11 cellular contexts compared by ENCODE assay signal in the genomic region with DNA sequence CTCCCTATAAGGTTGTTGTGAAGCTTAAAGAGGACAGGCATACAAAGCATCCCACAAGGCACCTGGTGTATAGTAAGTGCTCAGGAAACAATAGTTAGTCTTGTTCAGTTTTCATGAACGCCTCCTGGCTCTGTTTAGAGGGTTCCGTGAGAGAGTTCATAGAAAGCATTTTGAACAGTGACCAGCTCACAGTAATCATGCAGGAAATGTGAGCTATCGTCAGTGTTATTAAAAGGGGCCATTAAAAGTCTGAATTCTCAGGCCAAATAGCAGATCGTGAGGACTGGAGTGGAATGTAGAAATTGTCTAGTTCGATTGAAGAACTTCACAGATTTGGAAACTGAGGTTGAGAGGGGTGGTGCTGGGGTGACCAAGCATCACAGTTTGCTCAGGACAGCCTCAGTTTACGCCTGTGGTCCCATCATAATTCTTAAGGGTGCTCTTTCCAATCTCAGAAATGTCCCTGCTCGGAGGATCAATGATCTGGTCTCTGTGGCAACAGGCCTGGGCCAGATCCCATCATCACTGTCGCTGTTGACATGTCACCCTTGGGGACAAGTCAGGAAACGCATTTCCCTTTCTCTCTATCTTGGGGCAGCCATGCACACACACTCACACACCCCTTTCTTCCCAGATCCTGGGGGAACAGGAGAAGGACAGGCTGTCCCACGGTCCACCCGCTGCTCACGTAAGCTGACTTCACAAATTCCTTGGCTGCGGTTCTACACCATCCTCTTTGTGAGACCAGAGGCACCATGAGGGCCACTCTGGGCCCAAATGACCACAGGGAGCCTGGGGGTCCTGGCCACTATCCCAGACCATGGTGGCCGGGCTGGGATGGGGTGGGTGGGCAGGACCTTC. TPM values are rescaled to one million over a fixed set of nuclear protein-coding genes. Genes with fewer than 3 reads are reported as not detected.
DNase-seq lines count a peak whose midpoint lies in the region; ATAC-seq and TF ChIP-seq lines count a peak whose summit lies in the region.
"Had no signal": no experiment of that assay in that cellular context is flagged by ENCODE, and none has a peak within 500 bp of the region (broad histone marks: within the 10 kb centered on the region; RNA-seq: fewer than 3 reads in every experiment).

No MANE protein-coding gene starts in this region.

- ATAC-seq in Right ventricle myocardium superior (ENCODE audit: poor library complexity) (peak; percentile 48), HG03571 (IDR thresholded peaks at IDR 0.05; ENCODE audit: unreplicated experiment) (no peak)
- ATAC-seq: left colon had no signal

- peaks cover 5 to 35% of the 10 kb centered on the region in 2 donors for H3K4me1 ChIP-seq in ascending aorta
- H3K4me1 ChIP-seq in neuronal stem cell (ENCODE audit: control insufficient read depth in 2 of 2, insufficient read depth in 1 of 2, low read depth in 1 of 2, low read length in 2 of 2): peaks cover 4 to 16% of the 10 kb centered on the region in 2 donors
- H3K4me1 ChIP-seq in vagina: peaks cover 50% of the 10 kb centered on the region

- H2AFZ ChIP-seq in neuronal stem cell (ENCODE audit: low read length): no peak overlapping the region

- no peak overlapping the region for H3K4me2 ChIP-seq in neuronal stem cell (ENCODE audit: insufficient read depth, low read length, poor library complexity, severe bottlenecking)

- no peak overlapping the region for H3K23ac ChIP-seq in neuronal stem cell (ENCODE audit: low read depth, low read length, poor library complexity)

- H3K27me3 ChIP-seq in ascending aorta (no peaks in the 10 kb centered on the region), neuronal stem cell (ENCODE audit: control insufficient read depth in 3 of 3, insufficient read depth in 3 of 3, low read depth in 1 of 3, low read length in 3 of 3) (peaks cover 0 to 3% (median 0%) of the 10 kb centered on the region in 3 experiments), vagina (no peaks in the 10 kb centered on the region)

- peak overlapping the region; percentile 74 for H4K91ac ChIP-seq in neuronal stem cell (ENCODE audit: low read depth, low read length, poor library complexity)

- DNase-seq in ascending aorta (ENCODE audit: low spot score in 2 of 2): no peak
- no peak for DNase-seq in Right ventricle myocardium superior
- DNase-seq in neuronal stem cell (ENCODE audit: low spot score): no peak
- no peak for DNase-seq in vagina (ENCODE audit: extremely low spot score in 2 of 2)
- DNase-seq in CD1c-positive myeloid dendritic cell (ENCODE audit: extremely low spot score): no peak
- no peak for DNase-seq in NCI-H146 (lab: John Stamatoyannopoulos, UW)
- DNase-seq: NCI-H748 treated with DMSO at 0.1 percent for 48 hours; stimulated activated CD4-positive, alpha-beta T cell treated with anti-CD3 and anti-CD28 coated beads, Interleukin-4, amount 100 ng/mL, for 1 hour; WERI-Rb-1 had no signal

- TF ChIP-seq POLR2A in vagina (IDR thresholded peaks at IDR 0.05): no peak

- H2BK15ac ChIP-seq in neuronal stem cell (ENCODE audit: low read length): peak overlapping the region; percentile 28

- H4K8ac ChIP-seq in neuronal stem cell (ENCODE audit: low read depth, low read length): no peak overlapping the region

- H3K9me3 ChIP-seq in ascending aorta (no peaks in the 10 kb centered on the region), neuronal stem cell (replicated peaks in 1 of 2; ENCODE audit: control insufficient read depth in 2 of 2, insufficient read depth in 1 of 2, low read depth in 1 of 2, low read length in 2 of 2) (no peaks in the 10 kb centered on the region), vagina (no peaks in the 10 kb centered on the region)

- intact Hi-C loops in ascending aorta (cut with DNase I) (no loop called here), Right ventricle myocardium superior (cut with DNase I) (no loop called here), vagina (cut with DNase I) (no loop called here)

- H3K9ac ChIP-seq in neuronal stem cell (ENCODE audit: low read depth, low read length, poor library complexity): no peak overlapping the region

- H2AK5ac ChIP-seq in neuronal stem cell (ENCODE audit: low read depth, low read length): peak overlapping the region; percentile 24

- H2BK120ac ChIP-seq in neuronal stem cell (ENCODE audit: low read depth, low read length): no peak overlapping the region

- no peak overlapping the region for H2BK5ac ChIP-seq in neuronal stem cell (ENCODE audit: low read length)

- H3K36me3 ChIP-seq in ascending aorta (peaks cover 21 to 25% of the 10 kb centered on the region in 2 donors), neuronal stem cell (replicated peaks in 1 of 2; ENCODE audit: control insufficient read depth in 2 of 2, insufficient read depth in 2 of 2, low read length in 2 of 2) (no peaks in the 10 kb centered on the region), vagina (no peaks in the 10 kb centered on the region)
- H3K36me3 ChIP-seq: WERI-Rb-1 had no signal

- peak in 1 of 3 experiments; percentile 3 for TF ChIP-seq CTCF in ascending aorta (IDR thresholded peaks at IDR 0.05)
- TF ChIP-seq CTCF in vagina (IDR thresholded peaks at IDR 0.05): no peak

- no peak overlapping the region for H3K4ac ChIP-seq in neuronal stem cell (ENCODE audit: low read length)

- no peak overlapping the region for H2BK12ac ChIP-seq in neuronal stem cell (ENCODE audit: low read length)

- H3K4me3 ChIP-seq in ascending aorta: no peak overlapping the region
- H3K4me3 ChIP-seq in neuronal stem cell (ENCODE audit: low read length in 2 of 2): no peak overlapping the region
- peak overlapping the region in 1 of 2 donors; percentile 9 for H3K4me3 ChIP-seq in vagina

- no peaks in the 10 kb centered on the region for H3K79me1 ChIP-seq in neuronal stem cell (ENCODE audit: low read depth, low read length)

- no CpG with 5 or more reads among the region's 14 CpGs for WGBS in neuronal stem cell (ENCODE audit: extremely low coverage in 2 of 2, insufficient read length in 2 of 2, insufficient replicate concordance in 1 of 2), 2 donors

- H3K27ac ChIP-seq in ascending aorta (peak overlapping the region; percentile 88 to 89), neuronal stem cell (replicated peaks; ENCODE audit: low read length) (no peak overlapping the region), vagina (peak overlapping the region; percentile 72)
- H3K27ac ChIP-seq: WERI-Rb-1 had no signal

- H3K18ac ChIP-seq in neuronal stem cell (ENCODE audit: low read length): peak overlapping the region; percentile 76

- no peak overlapping the region for H3K14ac ChIP-seq in neuronal stem cell (ENCODE audit: low read length)

RNA-seq across cellular contexts. Expression of a gene that starts 7.2 kb away (rescaled TPM):
- total RNA-seq in ascending aorta: 529 TPM
- 469 TPM for total RNA-seq in Right ventricle myocardium superior
- polyA plus RNA-seq in neuronal stem cell (2013, experiment 1 of 2): 0.46 TPM
- polyA plus RNA-seq in neuronal stem cell (2013, experiment 2 of 2): 0.39 TPM
- 92.8 TPM for total RNA-seq in vagina
